1 cellular context compared by ENCODE assay signal in the genomic region with DNA sequence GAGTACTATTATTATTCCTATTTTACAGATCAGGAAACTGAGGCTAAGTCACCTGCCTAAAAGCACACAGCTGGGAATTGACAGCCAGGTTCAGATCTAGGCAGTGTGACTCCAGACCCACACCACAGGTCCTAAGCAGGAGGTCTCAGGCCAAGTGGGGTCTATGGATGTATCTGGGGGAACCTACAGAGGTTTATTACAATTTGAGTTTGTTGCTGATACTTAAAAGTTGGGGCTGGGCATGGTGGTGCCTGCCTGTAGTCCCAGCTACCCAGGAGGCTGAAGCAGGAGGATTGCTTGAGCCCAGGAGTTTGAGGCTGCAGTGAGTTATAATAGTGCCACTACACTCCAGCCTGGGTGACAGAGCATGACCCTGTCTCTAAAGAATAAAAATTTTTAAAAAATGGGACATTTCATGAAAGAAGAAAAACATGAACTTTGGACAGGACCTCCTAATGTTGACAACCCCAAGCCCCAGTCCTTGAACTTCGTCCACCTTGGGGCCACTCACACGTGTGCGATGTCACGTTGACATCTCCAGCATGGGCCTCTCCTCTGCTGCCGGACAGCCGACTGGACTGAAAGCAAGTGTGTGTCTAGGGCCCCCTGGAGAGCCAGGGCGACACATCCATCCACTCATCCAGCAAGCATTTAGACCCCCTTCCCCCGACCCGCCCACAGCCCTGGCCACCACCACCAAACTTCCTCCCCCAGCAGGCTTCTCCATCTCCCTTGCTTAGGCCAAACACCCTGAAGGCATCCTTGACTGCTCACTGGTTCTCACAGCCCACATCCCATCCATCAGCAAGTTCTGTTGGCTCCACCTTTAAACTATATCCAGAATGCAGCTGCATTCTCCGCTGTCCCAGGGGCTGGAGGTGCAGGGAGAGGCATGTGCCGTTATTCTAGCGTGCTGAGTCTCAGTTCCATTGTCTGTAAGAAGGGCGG.
TF ChIP-seq lines count a peak whose summit lies in the region.

No MANE protein-coding gene starts in this region.

TF ChIP-seq in GM12878, 131 proteins besides CTCF, POLR2A, EP300 and RAD21:
- TF ChIP-seq, protein P1, sequence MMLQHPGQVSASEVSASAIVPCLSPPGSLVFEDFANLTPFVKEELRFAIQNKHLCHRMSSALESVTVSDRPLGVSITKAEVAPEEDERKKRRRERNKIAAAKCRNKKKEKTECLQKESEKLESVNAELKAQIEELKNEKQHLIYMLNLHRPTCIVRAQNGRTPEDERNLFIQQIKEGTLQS (IDR thresholded peaks at IDR 0.05; ENCODE audit: borderline replicate concordance, extremely low read depth, low read depth, low read length): no peak
- peak; percentile 37; the same call in 1 of the 2 replicates for TF ChIP-seq TCF7 (IDR thresholded peaks at IDR 0.05; ENCODE audit: borderline replicate concordance)
TF ChIP-seq in GM12878: peak in this region for 1.
